In the genomic region with DNA sequence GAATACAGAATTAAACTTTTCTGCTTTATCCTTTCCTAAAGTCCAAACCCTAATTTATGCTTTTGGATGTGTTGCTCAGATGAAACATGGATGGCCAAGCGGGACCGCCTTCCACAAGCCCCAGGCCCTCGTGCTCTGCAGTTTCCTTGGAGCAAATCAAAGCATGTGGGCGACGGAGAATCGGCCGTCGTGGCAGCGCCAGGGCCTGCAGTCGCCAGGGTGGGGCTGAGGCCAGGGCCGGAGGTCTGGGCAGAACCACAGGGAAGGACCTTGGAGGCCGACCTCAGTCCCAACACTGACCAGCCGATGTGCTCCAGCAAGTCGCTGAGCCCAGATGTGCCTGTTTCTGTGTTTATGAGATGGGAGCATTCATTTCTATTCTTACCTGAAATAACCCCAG, we compare ENCODE assay signal across 30 cellular contexts.
"Had no signal": no experiment of that assay in that cellular context is flagged by ENCODE, and none has a peak within 500 bp of the region (broad histone marks: within the 10 kb centered on the region; RNA-seq: fewer than 3 reads in every experiment).

No MANE protein-coding gene starts in this region.

- DNase-seq: activated CD4-positive, alpha-beta memory T cell treated with anti-CD3 and anti-CD28 coated beads for 36 hours; activated CD4-positive, alpha-beta T cell treated with anti-CD3 and anti-CD28 coated beads, Interleukin-2, amount 10 ng/mL, durations not matched to agents 7 days and 5 days; activated CD4-positive, CD25-positive, alpha-beta regulatory T cell; activated CD8-positive, alpha-beta memory T cell treated with anti-CD3 and anti-CD28 coated beads for 24 hours; activated gamma-delta T cell; activated naive CD4-positive, alpha-beta T cell treated with anti-CD3 and anti-CD28 coated beads, Interleukin-2, amount 10 ng/mL, durations not matched to agents 7 days and 5 days; activated naive CD8-positive, alpha-beta T cell treated with anti-CD3 and anti-CD28 coated beads for 36 hours; activated T-cell treated with anti-CD3 and anti-CD28 coated beads, Interleukin-2, amount 50 U/mL, for 48 hours; anterior cingulate cortex; IMR-90; KBM-7; NCI-H1092; NCI-H1436; NCI-H1694 treated with DMSO at 0.1 percent for 48 hours; NCI-H2029 treated with DMSO at 0.1 percent for 48 hours; NCI-H345; NCI-H510A; NCI-H526 treated with DMSO at 0.1 percent for 48 hours; NCI-H82; NK-92 treated with Interleukin-12 subunit alpha and Interleukin-12 subunit beta, amount 100 ng/mL, for 24 hours; OCI-M1; RPMI8226; T-cell; T-helper 2 cell; T1000 had no signal

- ATAC-seq: activated T-helper 17 cell treated with anti-CD3 and anti-CD28 coated beads, Interleukin-2, amount 50 U/mL, for 72 hours; Panc1; Right ventricle myocardium inferior; T-cell had no signal

- H3K27ac ChIP-seq: SK-N-MC, VCaP had no signal

- H3K4me3 ChIP-seq: SK-N-MC had no signal
